In genomic region chr1:85849660-85850059, GRCh38 we compare ENCODE assay signal across 1 cellular context.
TF ChIP-seq lines count a peak whose summit lies in the region.

No MANE protein-coding gene starts in this region.

TF ChIP-seq in HCT116, 20 proteins besides CTCF, POLR2A, EP300 and RAD21:
- no peak for TF ChIP-seq REST (IDR thresholded peaks at IDR 0.05; ENCODE audit: low read depth)
